In the genomic region with DNA sequence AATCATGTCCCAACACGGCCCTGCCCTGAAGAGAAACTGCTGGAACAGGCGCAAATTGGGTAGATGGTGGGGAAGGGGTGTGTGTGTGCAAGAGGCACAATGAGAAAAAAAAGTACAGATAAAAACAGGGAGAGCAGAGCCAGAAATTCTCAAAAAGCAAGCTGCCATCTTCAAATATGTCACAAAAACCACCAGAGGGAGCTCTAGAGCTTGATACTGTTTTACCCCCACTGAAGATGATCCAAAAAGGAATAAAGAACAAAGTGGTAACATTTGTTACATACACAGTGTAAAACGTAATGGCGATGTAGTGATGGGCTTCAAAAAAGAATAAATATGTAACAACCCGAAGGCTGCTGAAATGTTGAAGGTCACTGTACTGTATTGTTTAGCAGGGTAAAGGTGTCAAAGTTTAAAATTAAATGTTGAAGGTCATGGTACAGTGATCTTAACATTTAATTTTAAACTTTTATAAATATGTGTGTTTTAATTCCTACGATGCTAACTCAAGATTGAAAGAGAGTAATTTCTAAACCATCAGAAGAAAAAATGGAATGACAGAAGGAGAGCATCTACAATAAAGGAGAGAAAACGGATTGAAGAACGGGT, we compare ENCODE assay signal across 8 cellular contexts. TPM values are rescaled to one million over a fixed set of nuclear protein-coding genes. Genes with fewer than 3 reads are reported as not detected.
DNase-seq lines count a peak whose midpoint lies in the region; ATAC-seq and TF ChIP-seq lines count a peak whose summit lies in the region.

No MANE protein-coding gene starts in this region.

- peaks cover 25% of the 10 kb centered on the region for H3K4me1 Mint-ChIP-seq in brain

- TF ChIP-seq CTCF in C4-2B (conservative IDR thresholded peaks at IDR 0.05), result peak; percentile 88
- peak; percentile 69 for TF ChIP-seq CTCF in GM12873 (IDR thresholded peaks at IDR 0.05; ENCODE audit: insufficient read depth, low read depth, low read length, missing control alignments)
- TF ChIP-seq CTCF in brain (conservative IDR thresholded peaks at IDR 0.05), result peak; percentile 64 to 66

- peak overlapping the region in 1 of 5 experiments; percentile 9 for H3K27ac Mint-ChIP-seq in brain

- H3K9me3 Mint-ChIP-seq in brain, result peaks cover 0 to 4% (median 0%) of the 10 kb centered on the region in 5 experiments

- peaks cover under 1% of the 10 kb centered on the region for H3K27me3 Mint-ChIP-seq in brain

- peaks cover 69% of the 10 kb centered on the region for H3K36me3 Mint-ChIP-seq in brain

- H3K27ac ChIP-seq in C4-2B, result no peak overlapping the region

- ATAC-seq in HG03565 (IDR thresholded peaks at IDR 0.05; ENCODE audit: unreplicated experiment) (no peak), HG03342 (IDR thresholded peaks at IDR 0.05; ENCODE audit: unreplicated experiment) (no peak)

- H3K4me3 Mint-ChIP-seq in brain, result peak overlapping the region in 1 of 5 experiments; percentile 42

- DNase-seq in NCI-H748 treated with DMSO at 0.1 percent for 48 hours (lab: John Stamatoyannopoulos, UW) (peak; percentile 4), left kidney (ENCODE audit: low read depth, low spot score) (peak; percentile 58), H4 (ENCODE audit: low spot score) (no peak)

RNA-seq across cellular contexts. Expression of a gene that starts 6.0 kb away (rescaled TPM):
- polyA plus RNA-seq in brain (ENCODE audit: insufficient read depth, low read depth, low replicate concordance), result 46.6 TPM
- 22.0 and 36.3 TPM in 2 replicates for total RNA-seq in H4 (2014; rRNA removed; shearing (Covaris generic))

RNA-seq across cellular contexts. Expression of a gene that starts 11.7 kb away (rescaled TPM):
- polyA plus RNA-seq in brain (ENCODE audit: insufficient read depth, low read depth, low replicate concordance), result 50.0 TPM
- 67.4 and 68.3 TPM in 2 replicates for total RNA-seq in H4 (2014; rRNA removed; shearing (Covaris generic))

RNA-seq across cellular contexts. Expression of a gene that starts 37.2 kb away (rescaled TPM):
- 23.9 TPM for polyA plus RNA-seq in brain (ENCODE audit: insufficient read depth, low read depth, low replicate concordance)
- total RNA-seq in H4 (2014; rRNA removed; shearing (Covaris generic)), result 18.1 and 22.5 TPM in 2 replicates
